ENCODE assay signal across 8 cellular contexts in the genomic region with DNA sequence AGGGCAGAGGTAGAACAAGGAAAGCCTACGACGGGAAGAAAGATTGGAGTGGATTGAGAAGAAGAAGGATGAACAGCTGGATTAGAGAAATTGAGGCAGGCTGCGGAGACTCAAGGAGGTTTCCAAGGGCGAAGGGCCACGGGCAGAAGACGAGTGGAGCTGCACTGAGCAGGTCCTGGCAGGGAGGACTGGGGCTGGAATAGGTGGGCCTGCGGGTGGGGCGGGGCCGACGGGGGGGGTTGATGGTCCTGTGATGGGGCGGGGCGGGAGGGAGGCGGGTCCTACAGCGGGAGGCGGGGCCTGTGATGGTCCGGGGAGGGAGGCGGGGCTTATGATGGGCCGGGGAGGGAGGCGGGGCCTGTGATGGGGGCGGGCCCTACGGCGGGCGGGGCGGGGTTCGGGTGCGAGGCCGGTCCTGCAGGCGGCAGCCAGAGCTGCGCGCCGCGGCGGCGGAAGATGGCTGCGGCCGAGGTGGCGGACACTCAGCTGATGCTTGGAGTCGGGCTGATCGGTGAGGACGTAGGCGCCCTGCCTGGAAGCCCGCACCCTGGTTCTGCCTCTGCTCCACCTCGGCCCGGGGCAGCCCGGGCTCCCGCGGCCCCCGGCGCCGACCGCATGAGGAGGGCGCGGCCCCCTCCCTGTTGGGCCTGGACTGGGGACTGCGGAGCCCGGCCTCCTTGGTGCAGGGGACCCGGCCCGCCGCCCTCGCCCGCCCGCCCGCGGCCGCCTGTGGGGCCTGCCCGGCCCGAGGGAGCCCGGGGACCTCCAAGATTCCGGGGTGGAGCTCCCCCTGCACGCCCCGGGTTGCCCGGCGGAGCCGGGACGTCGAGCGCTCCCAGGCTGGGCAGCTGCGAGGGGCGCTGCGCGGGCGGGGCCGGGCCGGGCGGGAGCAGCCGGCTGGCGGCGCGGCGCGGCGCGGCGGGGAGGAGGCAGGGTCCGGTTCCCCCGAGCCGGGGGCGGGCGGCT. TPM values are rescaled to one million over a fixed set of nuclear protein-coding genes. Genes with fewer than 3 reads are reported as not detected.
DNase-seq lines count a peak whose midpoint lies in the region; ATAC-seq and TF ChIP-seq lines count a peak whose summit lies in the region.

TSS of gene DENND10 (plus strand) at position 427 of the 966 bp plus-strand sequence. CDS start at position 457, 30 bp downstream.

- peak within 1 kb of the TSS; percentile 73 to 90 (median 82) for H3K4me3 ChIP-seq in BLaER1 treated with 17β-estradiol and CSF1 and Interleukin-3, amounts not matched to agents 10 nM and 100 nM
- H3K4me3 ChIP-seq in PC-9, result peak within 1 kb of the TSS; percentile 74

- H4K20me1 ChIP-seq in BLaER1 treated with 17β-estradiol and CSF1 and Interleukin-3, amounts not matched to agents 10 nM and 100 nM, result peaks cover 0 to 24% (median 5%) of the 10 kb centered on the region in 11 experiments; a peak in 7 of 22 replicates
- H4K20me1 ChIP-seq in PC-9 (ENCODE audit: insufficient read depth), result no peaks in the 10 kb centered on the region

- peaks cover 18% of the 10 kb centered on the region for H3K79me2 ChIP-seq in PC-9 (ENCODE audit: low read depth)

- H3K9me3 Mint-ChIP-seq in activated T-helper 2 cell treated with anti-CD3 and anti-CD28 coated beads, Interferon-gamma antibody, Interleukin-2, Interleukin-4, amounts not matched to agents 10 μg/mL and 5 μg/mL and 100 μg/mL, durations not matched to agents 14 hours and 24 hours and 36 hours, result no peaks in the 10 kb centered on the region
- no peaks in the 10 kb centered on the region for H3K9me3 Mint-ChIP-seq in natural killer cell
- H3K9me3 Mint-ChIP-seq in stimulated activated naive B cell treated with anti-CD40 and anti-IgM and Interleukin-4, amounts not matched to agents 10 μg/mL and 1 μg/mL and 100 μg/mL, for 72 hours, result no peaks in the 10 kb centered on the region

- intact Hi-C loops in PC-9 (cut with micrococcal nuclease; ENCODE audit: unreplicated experiment) (no loop called here), natural killer cell (cut with micrococcal nuclease) (loop anchor here (2.0 kb wide), 1 partner anchor 23 kb away; the partner anchor contains the start of gene EIF3A)
- intact Hi-C loops in activated T-helper 2 cell treated with anti-CD3 and anti-CD28 coated beads, Interferon-gamma antibody, Interleukin-2, Interleukin-4, amounts not matched to agents 10 μg/mL and 5 μg/mL and 100 μg/mL, durations not matched to agents 14 hours and 24 hours and 36 hours (cut with micrococcal nuclease), result loop anchor here (1.0 kb wide), 3 partner anchors 24 to 61 kb away; partner anchors contain the start of genes EIF3A and SFXN4

- H3K36me3 Mint-ChIP-seq in activated T-helper 2 cell treated with anti-CD3 and anti-CD28 coated beads, Interferon-gamma antibody, Interleukin-2, Interleukin-4, amounts not matched to agents 10 μg/mL and 5 μg/mL and 100 μg/mL, durations not matched to agents 14 hours and 24 hours and 36 hours (ENCODE audit: low read depth), result peaks cover 13% of the 10 kb centered on the region
- H3K36me3 Mint-ChIP-seq in natural killer cell, result no peaks in the 10 kb centered on the region
- H3K36me3 Mint-ChIP-seq in stimulated activated naive B cell treated with anti-CD40 and anti-IgM and Interleukin-4, amounts not matched to agents 10 μg/mL and 1 μg/mL and 100 μg/mL, for 72 hours, result peaks cover 4 to 8% of the 10 kb centered on the region in 2 donors

- peaks cover 17% of the 10 kb centered on the region; the same call in 1 of the 2 replicates for H3F3A ChIP-seq in PC-9 (ENCODE audit: insufficient read depth, low read depth)

- H3K4me3 Mint-ChIP-seq in activated T-helper 2 cell treated with anti-CD3 and anti-CD28 coated beads, Interferon-gamma antibody, Interleukin-2, Interleukin-4, amounts not matched to agents 10 μg/mL and 5 μg/mL and 100 μg/mL, durations not matched to agents 14 hours and 24 hours and 36 hours (ENCODE audit: low read depth), result peak within 1 kb of the TSS; percentile 86
- H3K4me3 Mint-ChIP-seq in natural killer cell, result peak within 1 kb of the TSS; percentile 92
- H3K4me3 Mint-ChIP-seq in stimulated activated naive B cell treated with anti-CD40 and anti-IgM and Interleukin-4, amounts not matched to agents 10 μg/mL and 1 μg/mL and 100 μg/mL, for 72 hours, result peak within 1 kb of the TSS; percentile 77 to 81

- no peaks in the 10 kb centered on the region for H3K9me2 ChIP-seq in PC-9 (ENCODE audit: insufficient read depth)

- no TSS peak for BruUV-seq in PC-9 (replicated peaks; lab: Mats Ljungman, UMichigan)

- peak; percentile 82 for ATAC-seq in GM19035 (IDR thresholded peaks at IDR 0.05; ENCODE audit: unreplicated experiment)
- ATAC-seq in HG03280 (IDR thresholded peaks at IDR 0.05; ENCODE audit: unreplicated experiment), result peak; percentile 88
- peak; percentile 89 to 95 (median 92) for ATAC-seq in natural killer cell
- peak; percentile 90 to 92 for ATAC-seq in stimulated activated naive B cell treated with anti-CD40 and anti-IgM and Interleukin-4, amounts not matched to agents 10 μg/mL and 1 μg/mL and 100 μg/mL, for 72 hours (replicated peaks)

- no peaks in the 10 kb centered on the region for H3K27me3 ChIP-seq in BLaER1 treated with 17β-estradiol and CSF1 and Interleukin-3, amounts not matched to agents 10 nM and 100 nM
- no peaks in the 10 kb centered on the region for H3K27me3 ChIP-seq in PC-9 (ENCODE audit: insufficient read depth, low read depth)

- peak within 1 kb of the TSS; percentile 84 to 99 (median 96) for H3K4me2 ChIP-seq in BLaER1 treated with 17β-estradiol and CSF1 and Interleukin-3, amounts not matched to agents 10 nM and 100 nM
- peak within 1 kb of the TSS; percentile 88 for H3K4me2 ChIP-seq in PC-9

- no peaks in the 10 kb centered on the region for H3K27me3 Mint-ChIP-seq in activated T-helper 2 cell treated with anti-CD3 and anti-CD28 coated beads, Interferon-gamma antibody, Interleukin-2, Interleukin-4, amounts not matched to agents 10 μg/mL and 5 μg/mL and 100 μg/mL, durations not matched to agents 14 hours and 24 hours and 36 hours (ENCODE audit: low read depth)
- H3K27me3 Mint-ChIP-seq in natural killer cell (ENCODE audit: low read depth in 2 of 2), result no peaks in the 10 kb centered on the region
- H3K27me3 Mint-ChIP-seq in stimulated activated naive B cell treated with anti-CD40 and anti-IgM and Interleukin-4, amounts not matched to agents 10 μg/mL and 1 μg/mL and 100 μg/mL, for 72 hours, result no peaks in the 10 kb centered on the region

- CTCF ChIA-PET in PC-9 (lab: Charles Lee), result interaction anchor here (0.5 to 0.8 kb wide), 2 partner anchors 10 to 17 kb away, joined by 3 to 27 read pairs; no protein-coding TSS in a partner anchor

- H3K4me1 Mint-ChIP-seq in activated T-helper 2 cell treated with anti-CD3 and anti-CD28 coated beads, Interferon-gamma antibody, Interleukin-2, Interleukin-4, amounts not matched to agents 10 μg/mL and 5 μg/mL and 100 μg/mL, durations not matched to agents 14 hours and 24 hours and 36 hours (ENCODE audit: low read depth), result peaks cover 33% of the 10 kb centered on the region
- H3K4me1 Mint-ChIP-seq in natural killer cell, result peaks cover 19 to 28% of the 10 kb centered on the region in 2 donors
- H3K4me1 Mint-ChIP-seq in stimulated activated naive B cell treated with anti-CD40 and anti-IgM and Interleukin-4, amounts not matched to agents 10 μg/mL and 1 μg/mL and 100 μg/mL, for 72 hours, result peaks cover 4 to 11% of the 10 kb centered on the region in 2 donors

- H3K4me1 ChIP-seq in BLaER1 treated with 17β-estradiol and CSF1 and Interleukin-3, amounts not matched to agents 10 nM and 100 nM, result peaks cover 19 to 52% (median 31%) of the 10 kb centered on the region in 10 experiments
- H3K4me1 ChIP-seq in PC-9 (replicated peaks; ENCODE audit: insufficient read depth), result peaks cover 25% of the 10 kb centered on the region

- peak within 1 kb of the TSS; percentile 31 for H3K27ac Mint-ChIP-seq in activated T-helper 2 cell treated with anti-CD3 and anti-CD28 coated beads, Interferon-gamma antibody, Interleukin-2, Interleukin-4, amounts not matched to agents 10 μg/mL and 5 μg/mL and 100 μg/mL, durations not matched to agents 14 hours and 24 hours and 36 hours
- H3K27ac Mint-ChIP-seq in natural killer cell, result peak within 1 kb of the TSS; percentile 77 to 80
- peak within 1 kb of the TSS; percentile 56 for H3K27ac Mint-ChIP-seq in stimulated activated naive B cell treated with anti-CD40 and anti-IgM and Interleukin-4, amounts not matched to agents 10 μg/mL and 1 μg/mL and 100 μg/mL, for 72 hours

- peak within 1 kb of the TSS; percentile 81 to 93 (median 88) for H3K9ac ChIP-seq in BLaER1 treated with 17β-estradiol and CSF1 and Interleukin-3, amounts not matched to agents 10 nM and 100 nM

- POLR2A ChIA-PET in PC-9 (lab: Charles Lee; ENCODE audit: unreplicated experiment), result interaction anchor here (0.6 to 1.0 kb wide), 3 partner anchors 9 to 608 kb away, joined by 3 read pairs; no protein-coding TSS in a partner anchor

- TF ChIP-seq CTCF in PC-9 (conservative IDR thresholded peaks at IDR 0.05) (no peak), natural killer cell (IDR thresholded peaks at IDR 0.05) (no peak)

- peak in 1 of 2 experiments; percentile 56 for DNase-seq in PC-9
- DNase-seq in activated T-helper 2 cell treated with anti-CD3 and anti-CD28 coated beads, Interferon-gamma antibody, Interleukin-2, Interleukin-4, amounts not matched to agents 10 μg/mL and 5 μg/mL and 100 μg/mL, durations not matched to agents 14 hours and 24 hours and 36 hours (ENCODE audit: low spot score), result peak; percentile 67
- peak; percentile 67 for DNase-seq in fibroblast of peridontal ligament (ENCODE audit: extremely low read depth)
- peak; percentile 69 for DNase-seq in natural killer cell
- DNase-seq in stimulated activated naive B cell treated with anti-CD40 and anti-IgM and Interleukin-4, amounts not matched to agents 10 μg/mL and 1 μg/mL and 100 μg/mL, for 72 hours, result peak; percentile 67

- H3K36me3 ChIP-seq in BLaER1 treated with 17β-estradiol and CSF1 and Interleukin-3, amounts not matched to agents 10 nM and 100 nM, result peaks cover 9 to 26% (median 17%) of the 10 kb centered on the region in 11 experiments; a peak in 21 of 22 replicates
- no peaks in the 10 kb centered on the region for H3K36me3 ChIP-seq in PC-9 (ENCODE audit: low read depth)

- H3K9me3 ChIP-seq in BLaER1 treated with 17β-estradiol and CSF1 and Interleukin-3, amounts not matched to agents 10 nM and 100 nM (replicated peaks in 1 of 11), result no peaks in the 10 kb centered on the region
- no peaks in the 10 kb centered on the region for H3K9me3 ChIP-seq in PC-9 (ENCODE audit: insufficient read depth, low read depth)

- H2AFZ ChIP-seq in PC-9, result peak within 1 kb of the TSS; percentile 79; the same call in 1 of the 2 replicates

- peak within 1 kb of the TSS; percentile 35 to 89 (median 85); a peak in 21 of 22 replicates for H3K27ac ChIP-seq in BLaER1 treated with 17β-estradiol and CSF1 and Interleukin-3, amounts not matched to agents 10 nM and 100 nM
- no peak within 1 kb of the TSS for H3K27ac ChIP-seq in PC-9

RNA-seq across cellular contexts. Expression of gene DENND10, which starts in this region (rescaled TPM):
- total RNA-seq in PC-9 (2021) (30.1 and 31.8 TPM in 2 replicates), natural killer cell (10 to 100 TPM; 24.0 to 42.4 (median 33.9) TPM)
- total RNA-seq in activated T-helper 2 cell treated with anti-CD3 and anti-CD28 coated beads, Interferon-gamma antibody, Interleukin-2, Interleukin-4, amounts not matched to agents 10 μg/mL and 5 μg/mL and 100 μg/mL, durations not matched to agents 14 hours and 24 hours and 36 hours, result 26.0 and 26.2 TPM in 2 replicates
